In genomic region chr15:101608182-101608581, GRCh38 we compare ENCODE assay signal across 1 cellular context.
TF ChIP-seq lines count a peak whose summit lies in the region.

No MANE protein-coding gene starts in this region.

TF ChIP-seq in HepG2, 621 proteins besides CTCF, POLR2A, EP300 and RAD21 (continued from another document):
- TF ChIP-seq SALL1 (CRISPR knock-in tag; IDR thresholded peaks at IDR 0.05) = 0 out of 2 replicates have a peak, but pooled peaks have one; percentile 13
- TF ChIP-seq ATF3 (CRISPR knock-in tag; IDR thresholded peaks at IDR 0.05) = no peak
- no peak for TF ChIP-seq KLF13 (CRISPR knock-in tag; IDR thresholded peaks at IDR 0.05)
- no peak for TF ChIP-seq ZNF354B (CRISPR knock-in tag; IDR thresholded peaks at IDR 0.05)
- TF ChIP-seq TMF1 (CRISPR knock-in tag; IDR thresholded peaks at IDR 0.05; ENCODE audit: low read depth) = no peak
- no peak for TF ChIP-seq ISX (CRISPR knock-in tag; conservative IDR thresholded peaks at IDR 0.05)
- TF ChIP-seq MAX (IDR thresholded peaks at IDR 0.05) = 0 out of 2 replicates have a peak, but pooled peaks have one; percentile 27
- no peak for TF ChIP-seq ZNF207 (IDR thresholded peaks at IDR 0.05; ENCODE audit: borderline replicate concordance)
- TF ChIP-seq, protein P1, sequence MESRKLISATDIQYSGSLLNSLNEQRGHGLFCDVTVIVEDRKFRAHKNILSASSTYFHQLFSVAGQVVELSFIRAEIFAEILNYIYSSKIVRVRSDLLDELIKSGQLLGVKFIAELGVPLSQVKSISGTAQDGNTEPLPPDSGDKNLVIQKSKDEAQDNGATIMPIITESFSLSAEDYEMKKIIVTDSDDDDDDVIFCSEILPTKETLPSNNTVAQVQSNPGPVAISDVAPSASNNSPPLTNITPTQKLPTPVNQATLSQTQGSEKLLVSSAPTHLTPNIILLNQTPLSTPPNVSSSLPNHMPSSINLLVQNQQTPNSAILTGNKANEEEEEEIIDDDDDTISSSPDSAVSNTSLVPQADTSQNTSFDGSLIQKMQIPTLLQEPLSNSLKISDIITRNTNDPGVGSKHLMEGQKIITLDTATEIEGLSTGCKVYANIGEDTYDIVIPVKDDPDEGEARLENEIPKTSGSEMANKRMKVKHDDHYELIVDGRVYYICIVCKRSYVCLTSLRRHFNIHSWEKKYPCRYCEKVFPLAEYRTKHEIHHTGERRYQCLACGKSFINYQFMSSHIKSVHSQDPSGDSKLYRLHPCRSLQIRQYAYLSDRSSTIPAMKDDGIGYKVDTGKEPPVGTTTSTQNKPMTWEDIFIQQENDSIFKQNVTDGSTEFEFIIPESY (CRISPR knock-in tag; IDR thresholded peaks at IDR 0.05) = peak; percentile 64
- no peak for TF ChIP-seq CSRNP1 (CRISPR knock-in tag; IDR thresholded peaks at IDR 0.05)
- TF ChIP-seq ZNF121 (CRISPR knock-in tag; IDR thresholded peaks at IDR 0.05) = no peak
- TF ChIP-seq, protein P2, sequence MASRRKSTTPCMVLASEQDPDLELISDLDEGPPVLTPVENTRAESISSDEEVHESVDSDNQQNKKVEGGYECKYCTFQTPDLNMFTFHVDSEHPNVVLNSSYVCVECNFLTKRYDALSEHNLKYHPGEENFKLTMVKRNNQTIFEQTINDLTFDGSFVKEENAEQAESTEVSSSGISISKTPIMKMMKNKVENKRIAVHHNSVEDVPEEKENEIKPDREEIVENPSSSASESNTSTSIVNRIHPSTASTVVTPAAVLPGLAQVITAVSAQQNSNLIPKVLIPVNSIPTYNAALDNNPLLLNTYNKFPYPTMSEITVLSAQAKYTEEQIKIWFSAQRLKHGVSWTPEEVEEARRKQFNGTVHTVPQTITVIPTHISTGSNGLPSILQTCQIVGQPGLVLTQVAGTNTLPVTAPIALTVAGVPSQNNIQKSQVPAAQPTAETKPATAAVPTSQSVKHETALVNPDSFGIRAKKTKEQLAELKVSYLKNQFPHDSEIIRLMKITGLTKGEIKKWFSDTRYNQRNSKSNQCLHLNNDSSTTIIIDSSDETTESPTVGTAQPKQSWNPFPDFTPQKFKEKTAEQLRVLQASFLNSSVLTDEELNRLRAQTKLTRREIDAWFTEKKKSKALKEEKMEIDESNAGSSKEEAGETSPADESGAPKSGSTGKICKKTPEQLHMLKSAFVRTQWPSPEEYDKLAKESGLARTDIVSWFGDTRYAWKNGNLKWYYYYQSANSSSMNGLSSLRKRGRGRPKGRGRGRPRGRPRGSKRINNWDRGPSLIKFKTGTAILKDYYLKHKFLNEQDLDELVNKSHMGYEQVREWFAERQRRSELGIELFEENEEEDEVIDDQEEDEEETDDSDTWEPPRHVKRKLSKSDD (CRISPR knock-in tag; IDR thresholded peaks at IDR 0.05; ENCODE audit: low read depth) = no peak
- TF ChIP-seq POGZ (CRISPR knock-in tag; IDR thresholded peaks at IDR 0.05) = no peak
- peak; percentile 36; the same call in 1 of the 2 replicates for TF ChIP-seq ZBTB38 (CRISPR knock-in tag; IDR thresholded peaks at IDR 0.05)
- TF ChIP-seq, protein P3, sequence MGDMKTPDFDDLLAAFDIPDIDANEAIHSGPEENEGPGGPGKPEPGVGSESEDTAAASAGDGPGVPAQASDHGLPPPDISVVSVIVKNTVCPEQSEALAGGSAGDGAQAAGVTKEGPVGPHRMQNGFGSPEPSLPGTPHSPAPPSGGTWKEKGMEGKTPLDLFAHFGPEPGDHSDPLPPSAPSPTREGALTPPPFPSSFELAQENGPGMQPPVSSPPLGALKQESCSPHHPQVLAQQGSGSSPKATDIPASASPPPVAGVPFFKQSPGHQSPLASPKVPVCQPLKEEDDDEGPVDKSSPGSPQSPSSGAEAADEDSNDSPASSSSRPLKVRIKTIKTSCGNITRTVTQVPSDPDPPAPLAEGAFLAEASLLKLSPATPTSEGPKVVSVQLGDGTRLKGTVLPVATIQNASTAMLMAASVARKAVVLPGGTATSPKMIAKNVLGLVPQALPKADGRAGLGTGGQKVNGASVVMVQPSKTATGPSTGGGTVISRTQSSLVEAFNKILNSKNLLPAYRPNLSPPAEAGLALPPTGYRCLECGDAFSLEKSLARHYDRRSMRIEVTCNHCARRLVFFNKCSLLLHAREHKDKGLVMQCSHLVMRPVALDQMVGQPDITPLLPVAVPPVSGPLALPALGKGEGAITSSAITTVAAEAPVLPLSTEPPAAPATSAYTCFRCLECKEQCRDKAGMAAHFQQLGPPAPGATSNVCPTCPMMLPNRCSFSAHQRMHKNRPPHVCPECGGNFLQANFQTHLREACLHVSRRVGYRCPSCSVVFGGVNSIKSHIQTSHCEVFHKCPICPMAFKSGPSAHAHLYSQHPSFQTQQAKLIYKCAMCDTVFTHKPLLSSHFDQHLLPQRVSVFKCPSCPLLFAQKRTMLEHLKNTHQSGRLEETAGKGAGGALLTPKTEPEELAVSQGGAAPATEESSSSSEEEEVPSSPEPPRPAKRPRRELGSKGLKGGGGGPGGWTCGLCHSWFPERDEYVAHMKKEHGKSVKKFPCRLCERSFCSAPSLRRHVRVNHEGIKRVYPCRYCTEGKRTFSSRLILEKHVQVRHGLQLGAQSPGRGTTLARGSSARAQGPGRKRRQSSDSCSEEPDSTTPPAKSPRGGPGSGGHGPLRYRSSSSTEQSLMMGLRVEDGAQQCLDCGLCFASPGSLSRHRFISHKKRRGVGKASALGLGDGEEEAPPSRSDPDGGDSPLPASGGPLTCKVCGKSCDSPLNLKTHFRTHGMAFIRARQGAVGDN (CRISPR knock-in tag; IDR thresholded peaks at IDR 0.05) = peak; percentile 70
- no peak for TF ChIP-seq RXRB (CRISPR knock-in tag; IDR thresholded peaks at IDR 0.05; ENCODE audit: borderline replicate concordance)
- TF ChIP-seq ZNF563 (CRISPR knock-in tag; IDR thresholded peaks at IDR 0.05) = no peak
- no peak for TF ChIP-seq E2F5 (CRISPR knock-in tag; conservative IDR thresholded peaks at IDR 0.05)
- no peak for TF ChIP-seq U2AF2 (IDR thresholded peaks at IDR 0.05; ENCODE audit: low read depth, low read length)
- no peak for TF ChIP-seq ZNF772 (CRISPR knock-in tag; IDR thresholded peaks at IDR 0.05)
- TF ChIP-seq ZBTB20 (CRISPR knock-in tag; IDR thresholded peaks at IDR 0.05; ENCODE audit: borderline replicate concordance, low read depth) = no peak
- TF ChIP-seq AKAP8 (CRISPR knock-in tag; IDR thresholded peaks at IDR 0.05) = peak; percentile 20; the same call in 1 of the 2 replicates
- no peak for TF ChIP-seq ZKSCAN5 (CRISPR knock-in tag; IDR thresholded peaks at IDR 0.05)
- no peak for TF ChIP-seq ZNF10 (CRISPR knock-in tag; IDR thresholded peaks at IDR 0.05; ENCODE audit: borderline replicate concordance, low read depth)
- TF ChIP-seq ZNF501 (CRISPR knock-in tag; IDR thresholded peaks at IDR 0.05) = no peak
